ENCODE assay signal across 1 cellular context in the genomic region with DNA sequence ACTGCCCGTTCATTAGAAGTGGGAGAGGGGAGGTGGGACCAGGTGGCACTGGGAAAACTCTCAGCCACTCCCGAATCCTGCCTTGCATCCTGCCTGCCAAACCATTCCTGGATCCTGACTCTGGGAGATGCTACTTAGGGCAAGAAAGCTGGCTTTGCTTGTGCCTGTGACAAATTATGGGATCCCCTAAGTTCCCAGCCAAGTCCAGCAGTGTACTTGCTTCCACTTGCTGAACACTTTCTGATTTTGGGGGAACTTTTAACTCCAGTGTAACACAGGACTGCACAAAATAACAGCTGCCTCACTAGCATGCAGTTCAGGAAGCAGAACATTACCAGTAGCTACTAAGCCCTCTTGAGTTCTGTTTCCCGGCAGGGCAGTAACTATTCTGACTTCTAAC.
TF ChIP-seq lines count a peak whose summit lies in the region.

No MANE protein-coding gene starts in this region.

TF ChIP-seq in H1, 55 proteins besides CTCF, POLR2A, EP300 and RAD21:
- TF ChIP-seq TAF1 (IDR thresholded peaks at IDR 0.05; ENCODE audit: low read depth, low read length) (no peak), RFX5 (IDR thresholded peaks at IDR 0.05; ENCODE audit: borderline replicate concordance, low read depth, low read length) (no peak), JUN (IDR thresholded peaks at IDR 0.05; ENCODE audit: low read depth, low read length) (no peak), CTBP2 (IDR thresholded peaks at IDR 0.05; ENCODE audit: borderline replicate concordance, insufficient read depth, insufficient read length, low read length) (no peak), KDM1A (IDR thresholded peaks at IDR 0.05; ENCODE audit: borderline replicate concordance, low read length) (no peak), SIX5 (IDR thresholded peaks at IDR 0.05; ENCODE audit: low read depth, low read length) (no peak)
- TF ChIP-seq, protein P1, sequence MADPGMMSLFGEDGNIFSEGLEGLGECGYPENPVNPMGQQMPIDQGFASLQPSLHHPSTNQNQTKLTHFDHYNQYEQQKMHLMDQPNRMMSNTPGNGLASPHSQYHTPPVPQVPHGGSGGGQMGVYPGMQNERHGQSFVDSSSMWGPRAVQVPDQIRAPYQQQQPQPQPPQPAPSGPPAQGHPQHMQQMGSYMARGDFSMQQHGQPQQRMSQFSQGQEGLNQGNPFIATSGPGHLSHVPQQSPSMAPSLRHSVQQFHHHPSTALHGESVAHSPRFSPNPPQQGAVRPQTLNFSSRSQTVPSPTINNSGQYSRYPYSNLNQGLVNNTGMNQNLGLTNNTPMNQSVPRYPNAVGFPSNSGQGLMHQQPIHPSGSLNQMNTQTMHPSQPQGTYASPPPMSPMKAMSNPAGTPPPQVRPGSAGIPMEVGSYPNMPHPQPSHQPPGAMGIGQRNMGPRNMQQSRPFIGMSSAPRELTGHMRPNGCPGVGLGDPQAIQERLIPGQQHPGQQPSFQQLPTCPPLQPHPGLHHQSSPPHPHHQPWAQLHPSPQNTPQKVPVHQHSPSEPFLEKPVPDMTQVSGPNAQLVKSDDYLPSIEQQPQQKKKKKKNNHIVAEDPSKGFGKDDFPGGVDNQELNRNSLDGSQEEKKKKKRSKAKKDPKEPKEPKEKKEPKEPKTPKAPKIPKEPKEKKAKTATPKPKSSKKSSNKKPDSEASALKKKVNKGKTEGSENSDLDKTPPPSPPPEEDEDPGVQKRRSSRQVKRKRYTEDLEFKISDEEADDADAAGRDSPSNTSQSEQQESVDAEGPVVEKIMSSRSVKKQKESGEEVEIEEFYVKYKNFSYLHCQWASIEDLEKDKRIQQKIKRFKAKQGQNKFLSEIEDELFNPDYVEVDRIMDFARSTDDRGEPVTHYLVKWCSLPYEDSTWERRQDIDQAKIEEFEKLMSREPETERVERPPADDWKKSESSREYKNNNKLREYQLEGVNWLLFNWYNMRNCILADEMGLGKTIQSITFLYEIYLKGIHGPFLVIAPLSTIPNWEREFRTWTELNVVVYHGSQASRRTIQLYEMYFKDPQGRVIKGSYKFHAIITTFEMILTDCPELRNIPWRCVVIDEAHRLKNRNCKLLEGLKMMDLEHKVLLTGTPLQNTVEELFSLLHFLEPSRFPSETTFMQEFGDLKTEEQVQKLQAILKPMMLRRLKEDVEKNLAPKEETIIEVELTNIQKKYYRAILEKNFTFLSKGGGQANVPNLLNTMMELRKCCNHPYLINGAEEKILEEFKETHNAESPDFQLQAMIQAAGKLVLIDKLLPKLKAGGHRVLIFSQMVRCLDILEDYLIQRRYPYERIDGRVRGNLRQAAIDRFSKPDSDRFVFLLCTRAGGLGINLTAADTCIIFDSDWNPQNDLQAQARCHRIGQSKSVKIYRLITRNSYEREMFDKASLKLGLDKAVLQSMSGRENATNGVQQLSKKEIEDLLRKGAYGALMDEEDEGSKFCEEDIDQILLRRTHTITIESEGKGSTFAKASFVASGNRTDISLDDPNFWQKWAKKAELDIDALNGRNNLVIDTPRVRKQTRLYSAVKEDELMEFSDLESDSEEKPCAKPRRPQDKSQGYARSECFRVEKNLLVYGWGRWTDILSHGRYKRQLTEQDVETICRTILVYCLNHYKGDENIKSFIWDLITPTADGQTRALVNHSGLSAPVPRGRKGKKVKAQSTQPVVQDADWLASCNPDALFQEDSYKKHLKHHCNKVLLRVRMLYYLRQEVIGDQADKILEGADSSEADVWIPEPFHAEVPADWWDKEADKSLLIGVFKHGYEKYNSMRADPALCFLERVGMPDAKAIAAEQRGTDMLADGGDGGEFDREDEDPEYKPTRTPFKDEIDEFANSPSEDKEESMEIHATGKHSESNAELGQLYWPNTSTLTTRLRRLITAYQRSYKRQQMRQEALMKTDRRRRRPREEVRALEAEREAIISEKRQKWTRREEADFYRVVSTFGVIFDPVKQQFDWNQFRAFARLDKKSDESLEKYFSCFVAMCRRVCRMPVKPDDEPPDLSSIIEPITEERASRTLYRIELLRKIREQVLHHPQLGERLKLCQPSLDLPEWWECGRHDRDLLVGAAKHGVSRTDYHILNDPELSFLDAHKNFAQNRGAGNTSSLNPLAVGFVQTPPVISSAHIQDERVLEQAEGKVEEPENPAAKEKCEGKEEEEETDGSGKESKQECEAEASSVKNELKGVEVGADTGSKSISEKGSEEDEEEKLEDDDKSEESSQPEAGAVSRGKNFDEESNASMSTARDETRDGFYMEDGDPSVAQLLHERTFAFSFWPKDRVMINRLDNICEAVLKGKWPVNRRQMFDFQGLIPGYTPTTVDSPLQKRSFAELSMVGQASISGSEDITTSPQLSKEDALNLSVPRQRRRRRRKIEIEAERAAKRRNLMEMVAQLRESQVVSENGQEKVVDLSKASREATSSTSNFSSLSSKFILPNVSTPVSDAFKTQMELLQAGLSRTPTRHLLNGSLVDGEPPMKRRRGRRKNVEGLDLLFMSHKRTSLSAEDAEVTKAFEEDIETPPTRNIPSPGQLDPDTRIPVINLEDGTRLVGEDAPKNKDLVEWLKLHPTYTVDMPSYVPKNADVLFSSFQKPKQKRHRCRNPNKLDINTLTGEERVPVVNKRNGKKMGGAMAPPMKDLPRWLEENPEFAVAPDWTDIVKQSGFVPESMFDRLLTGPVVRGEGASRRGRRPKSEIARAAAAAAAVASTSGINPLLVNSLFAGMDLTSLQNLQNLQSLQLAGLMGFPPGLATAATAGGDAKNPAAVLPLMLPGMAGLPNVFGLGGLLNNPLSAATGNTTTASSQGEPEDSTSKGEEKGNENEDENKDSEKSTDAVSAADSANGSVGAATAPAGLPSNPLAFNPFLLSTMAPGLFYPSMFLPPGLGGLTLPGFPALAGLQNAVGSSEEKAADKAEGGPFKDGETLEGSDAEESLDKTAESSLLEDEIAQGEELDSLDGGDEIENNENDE (IDR thresholded peaks at IDR 0.05; ENCODE audit: insufficient replicate concordance, low read length): no peak
- TF ChIP-seq, protein P2, sequence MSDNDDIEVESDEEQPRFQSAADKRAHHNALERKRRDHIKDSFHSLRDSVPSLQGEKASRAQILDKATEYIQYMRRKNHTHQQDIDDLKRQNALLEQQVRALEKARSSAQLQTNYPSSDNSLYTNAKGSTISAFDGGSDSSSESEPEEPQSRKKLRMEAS (IDR thresholded peaks at IDR 0.05): no peak
